Comparison of ENCODE assay signal across 16 cellular contexts in the genomic region with DNA sequence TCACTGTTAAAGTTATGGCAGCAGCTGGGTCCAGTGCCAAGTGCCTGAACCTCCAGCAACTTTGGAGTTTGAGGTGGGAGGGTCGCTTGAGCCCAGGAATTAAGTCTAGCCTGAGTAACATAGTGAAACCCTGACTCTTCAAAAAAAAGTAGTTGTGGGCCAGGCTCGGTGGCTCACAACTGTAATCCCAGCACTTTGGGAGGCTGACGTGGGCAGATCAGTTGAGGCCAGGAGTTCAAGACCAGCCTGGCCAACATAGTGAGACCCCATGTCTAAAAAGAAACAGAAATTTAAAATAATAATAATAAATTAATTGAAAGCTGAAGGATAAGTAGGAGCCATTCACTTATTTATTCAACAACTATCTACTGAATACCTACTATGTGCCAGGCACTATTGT. TPM values are rescaled to one million over a fixed set of nuclear protein-coding genes. Genes with fewer than 3 reads are reported as not detected.
DNase-seq lines count a peak whose midpoint lies in the region; ATAC-seq and TF ChIP-seq lines count a peak whose summit lies in the region.
"Had no signal": no experiment of that assay in that cellular context is flagged by ENCODE, and none has a peak within 500 bp of the region (broad histone marks: within the 10 kb centered on the region; RNA-seq: fewer than 3 reads in every experiment).

No MANE protein-coding gene starts in this region.

- H3K36me3 Mint-ChIP-seq in CD8-positive, alpha-beta T cell: peaks cover 27% of the 10 kb centered on the region
- no peaks in the 10 kb centered on the region for H3K36me3 Mint-ChIP-seq in T-helper 17 cell (ENCODE audit: low read depth)

- ATAC-seq in CD8-positive, alpha-beta T cell: no peak
- ATAC-seq in T-helper 17 cell: no peak
- ATAC-seq in left lobe of liver: peak; percentile 31
- ATAC-seq in gastrocnemius medialis: no peak
- ATAC-seq in HG03045 (IDR thresholded peaks at IDR 0.05; ENCODE audit: unreplicated experiment): no peak
- ATAC-seq: A549 had no signal

- no peaks in the 10 kb centered on the region for H3K9me3 ChIP-seq in CD8-positive, alpha-beta T cell (ENCODE audit: low read length)
- H3K9me3 ChIP-seq in T-helper 17 cell (ENCODE audit: control insufficient read depth, low read length, poor library complexity, severe bottlenecking) (no peaks in the 10 kb centered on the region), gastrocnemius medialis (no peaks in the 10 kb centered on the region)
- H3K9me3 ChIP-seq: A549, BE2C, Caco-2 had no signal

- TF ChIP-seq POLR2A in gastrocnemius medialis (IDR thresholded peaks at IDR 0.05): no peak

- H3K4me3 Mint-ChIP-seq in CD8-positive, alpha-beta T cell: no peak overlapping the region
- no peak overlapping the region for H3K4me3 Mint-ChIP-seq in T-helper 17 cell

- H3K4me3 ChIP-seq in CD8-positive, alpha-beta T cell (ENCODE audit: low read depth, low read length): no peak overlapping the region
- H3K4me3 ChIP-seq in gastrocnemius medialis: no peak overlapping the region
- H3K4me3 ChIP-seq: A549 had no signal

- H3K4me1 ChIP-seq in CD8-positive, alpha-beta T cell (ENCODE audit: insufficient read depth, low read length): peaks cover 23% of the 10 kb centered on the region
- peaks cover 62 to 69% of the 10 kb centered on the region in 2 donors for H3K4me1 ChIP-seq in gastrocnemius medialis
- H3K4me1 ChIP-seq: A549, Caco-2 had no signal

- in situ Hi-C loops in gastrocnemius medialis (cut with MboI; ENCODE audit: low sequenced_read_pairs in 4 of 4): no loop called here

- no peaks in the 10 kb centered on the region for H3K36me3 ChIP-seq in CD8-positive, alpha-beta T cell (ENCODE audit: insufficient read depth, low read length)
- peaks cover 0 to 17% of the 10 kb centered on the region in 2 donors for H3K36me3 ChIP-seq in gastrocnemius medialis
- H3K36me3 ChIP-seq: BE2C had no signal

- no peaks in the 10 kb centered on the region for H3K9me3 Mint-ChIP-seq in CD8-positive, alpha-beta T cell
- H3K9me3 Mint-ChIP-seq: CD8-positive, alpha-beta memory T cell had no signal

- H3K4me1 Mint-ChIP-seq in CD8-positive, alpha-beta T cell (ENCODE audit: low read depth): peaks cover 46% of the 10 kb centered on the region
- peaks cover 13% of the 10 kb centered on the region for H3K4me1 Mint-ChIP-seq in T-helper 17 cell

- DNase-seq in CD8-positive, alpha-beta T cell: no peak
- DNase-seq in T-helper 17 cell (no peak), left lobe of liver (ENCODE audit: low spot score) (no peak), NCI-H1105 treated with DMSO at 0.1 percent for 48 hours (lab: John Stamatoyannopoulos, UW) (no peak), gastrocnemius medialis (no peak)
- no peak for DNase-seq in activated CD4-positive, alpha-beta T cell treated with anti-CD3 and anti-CD28 coated beads for 48 hours
- DNase-seq: BE2C; Caco-2; CD8-positive, alpha-beta memory T cell; DND-41; GDM1; KBM-7 had no signal

- POLR2A ChIA-PET in CD8-positive, alpha-beta T cell (lab: Charles Lee): interaction anchor here (0.7 to 0.8 kb wide), 2 partner anchors 9 to 31 kb away, joined by 3 to 4 read pairs; no protein-coding TSS in a partner anchor

- H3K27ac Mint-ChIP-seq in CD8-positive, alpha-beta T cell: peak overlapping the region; percentile 88
- H3K27ac Mint-ChIP-seq in T-helper 17 cell: peak overlapping the region; percentile 79

- no peak overlapping the region for H3K27ac ChIP-seq in CD8-positive, alpha-beta T cell (ENCODE audit: low read depth, low read length)
- H3K27ac ChIP-seq in gastrocnemius medialis: peak overlapping the region in 2 of 4 donors; percentile 14 to 37
- H3K27ac ChIP-seq: A549, C4-2B, HL-60 had no signal

- H3K27me3 ChIP-seq in CD8-positive, alpha-beta T cell (ENCODE audit: insufficient read depth, low read length): no peaks in the 10 kb centered on the region
- H3K27me3 ChIP-seq in gastrocnemius medialis: no peaks in the 10 kb centered on the region
- H3K27me3 ChIP-seq: BE2C had no signal

- TF ChIP-seq CTCF in CD8-positive, alpha-beta T cell (IDR thresholded peaks at IDR 0.05): no peak
- no peak for TF ChIP-seq CTCF in gastrocnemius medialis (IDR thresholded peaks at IDR 0.05 in 4 of 5, conservative IDR thresholded peaks at IDR 0.05 in 1 of 5)

- CTCF ChIA-PET in CD8-positive, alpha-beta T cell (lab: Charles Lee): interaction anchor here (0.9 to 1.2 kb wide), 3 partner anchors 10 to 103 kb away, joined by 3 to 4 read pairs (median 4); partner anchors contain the start of gene ARMC12

- intact Hi-C loops in CD8-positive, alpha-beta T cell (cut with DNase I, micrococcal nuclease): no loop called here
- intact Hi-C loops in gastrocnemius medialis (cut with DNase I; ENCODE audit: low total_unique reads): no loop called here

- H3K27me3 Mint-ChIP-seq in CD8-positive, alpha-beta T cell (ENCODE audit: low read depth): no peaks in the 10 kb centered on the region
- H3K27me3 Mint-ChIP-seq in T-helper 17 cell: no peaks in the 10 kb centered on the region
- H3K27me3 Mint-ChIP-seq: CD8-positive, alpha-beta memory T cell had no signal

RNA-seq across cellular contexts. Expression of gene FKBP5, which starts 33.8 kb away (rescaled TPM):
- 10 to 100 TPM; 25.7 to 27.1 TPM for total RNA-seq in CD8-positive, alpha-beta T cell
- total RNA-seq in T-helper 17 cell (10 to 100 TPM; 53.3 to 60.8 TPM), left lobe of liver (156 TPM), gastrocnemius medialis (1,000 to 10,000 TPM in 2 of 4 donors, 100 to 1,000 TPM in 2; 665 to 1,753 (median 1,205) TPM)
